Comparison of ENCODE assay signal across 28 cellular contexts in genomic region chr20:37775200-37775599, GRCh38.
"Had no signal": no experiment of that assay in that cellular context is flagged by ENCODE, and none has a peak within 500 bp of the region (broad histone marks: within the 10 kb centered on the region; RNA-seq: fewer than 3 reads in every experiment).

No MANE protein-coding gene starts in this region.

- H3K4me1 ChIP-seq: breast epithelium, lower lobe of right lung, testis, vagina had no signal

- DNase-seq: activated CD4-positive, alpha-beta memory T cell treated with anti-CD3 and anti-CD28 coated beads for 36 hours; activated CD4-positive, alpha-beta T cell treated with anti-CD3 and anti-CD28 coated beads for 48 hours; activated effector memory CD4-positive, alpha-beta T cell treated with Interleukin-2 at 50 U/mL for 16 hours; activated naive CD4-positive, alpha-beta T cell treated with anti-CD3 and anti-CD28 coated beads for 36 hours; activated naive CD8-positive, alpha-beta T cell treated with anti-CD3 and anti-CD28 coated beads, Interleukin-2, amount 10 ng/mL, durations not matched to agents 7 days and 5 days; activated T-cell treated with anti-CD3 and anti-CD28 coated beads, Interleukin-2, amount 50 U/mL, for 72 hours; amniotic stem cell; dorsolateral prefrontal cortex; effector memory CD8-positive, alpha-beta T cell; esophagus squamous epithelium; heart left ventricle; lower lobe of right lung; mesendoderm; mucosa of descending colon; nephron progenitor cell; stimulated activated CD4-positive, alpha-beta T cell treated with anti-CD3 and anti-CD28 coated beads, Interleukin-15, amount 100 ng/mL, for 24 hours; stimulated activated CD4-positive, alpha-beta T cell treated with anti-CD3 and anti-CD28 coated beads, Interleukin-2, amount 100 ng/mL, for 48 hours; stimulated activated naive CD4-positive, alpha-beta T cell; testis had no signal

- H3K36me3 ChIP-seq: breast epithelium had no signal

- H3K9me3 ChIP-seq: breast epithelium, esophagus squamous epithelium, gastroesophageal sphincter, heart left ventricle, lower lobe of right lung, mucosa of descending colon, testis, vagina had no signal

- FAIRE-seq: colon, endothelial cell of umbilical vein, keratinocyte had no signal

- H3K4me2 ChIP-seq: smooth muscle cell had no signal

- H3K27ac ChIP-seq: breast epithelium, dorsolateral prefrontal cortex, esophagus squamous epithelium, gastroesophageal sphincter, heart left ventricle, lower lobe of right lung, testis, vagina had no signal

- H3K27me3 ChIP-seq: breast epithelium, dorsolateral prefrontal cortex, esophagus squamous epithelium, gastroesophageal sphincter, heart left ventricle, testis, vagina had no signal

- ATAC-seq: activated T-cell treated with anti-CD3 and anti-CD28 coated beads, Interleukin-2, amount 50 U/mL, for 72 hours; effector memory CD8-positive, alpha-beta T cell; gastroesophageal sphincter; heart left ventricle; left lobe of liver; lower lobe of right lung; mucosa of descending colon; sciatic nerve had no signal

- H3K4me3 ChIP-seq: breast epithelium, dorsolateral prefrontal cortex, esophagus squamous epithelium, gastroesophageal sphincter, heart left ventricle, lower lobe of right lung, mucosa of descending colon, smooth muscle cell, testis, vagina had no signal
